Comparison of ENCODE assay signal across 16 cellular contexts in genomic region chr1:42971848-42972291, GRCh38. TPM values are rescaled to one million over a fixed set of nuclear protein-coding genes. Genes with fewer than 3 reads are reported as not detected.
DNase-seq lines count a peak whose midpoint lies in the region; ATAC-seq and TF ChIP-seq lines count a peak whose summit lies in the region.
"Had no signal": no experiment of that assay in that cellular context is flagged by ENCODE, and none has a peak within 500 bp of the region (broad histone marks: within the 10 kb centered on the region; RNA-seq: fewer than 3 reads in every experiment).

No MANE protein-coding gene starts in this region.

- peaks cover 12% of the 10 kb centered on the region for H3K4me1 ChIP-seq in osteoblast (ENCODE audit: insufficient read depth, low read length)
- H3K4me1 ChIP-seq: psoas muscle had no signal

- DNase-seq in DMS53 treated with DMSO at 0.1 percent for 48 hours (lab: John Stamatoyannopoulos, UW; ENCODE audit: unreplicated experiment) (peak; percentile 65), NCI-H446 (lab: John Stamatoyannopoulos, UW) (peak; percentile 27 to 76), dermis blood vessel endothelial cell (peak; percentile 47), osteoblast (ENCODE audit: insufficient read length, low spot score, missing footprints) (peak; percentile 89), HPDE6-E6E7 (ENCODE audit: extremely low spot score) (no peak), NCI-H526 treated with DMSO at 0.1 percent for 48 hours (lab: John Stamatoyannopoulos, UW) (no peak), NCI-H146 treated with DMSO at 0.1 percent for 48 hours (lab: John Stamatoyannopoulos, UW; ENCODE audit: unreplicated experiment) (no peak)
- DNase-seq: activated T-cell treated with anti-CD3 and anti-CD28 coated beads, Interleukin-2, amount 50 U/mL, for 24 hours; Calu3; foreskin keratinocyte; left ventricle myocardium superior; psoas muscle had no signal

- H3K27me3 ChIP-seq in osteoblast (ENCODE audit: insufficient read depth, low read length), result no peaks in the 10 kb centered on the region
- H3K27me3 ChIP-seq: foreskin keratinocyte had no signal

- no peak overlapping the region for H3K4me2 ChIP-seq in osteoblast (ENCODE audit: insufficient read depth, low read length)

- no peak overlapping the region for H3K27ac ChIP-seq in osteoblast (ENCODE audit: low read depth, low read length)
- H3K27ac ChIP-seq: foreskin keratinocyte, psoas muscle, RWPE1, thoracic aorta, VCaP had no signal

- no peaks in the 10 kb centered on the region for H4K20me1 ChIP-seq in osteoblast (ENCODE audit: insufficient read depth, low read length)

- no peaks in the 10 kb centered on the region for H3K9me3 ChIP-seq in osteoblast (ENCODE audit: low read depth, low read length)
- H3K9me3 ChIP-seq: psoas muscle, thoracic aorta had no signal

- H3K36me3 ChIP-seq in osteoblast (ENCODE audit: insufficient read depth, low read length), result no peaks in the 10 kb centered on the region

- no peaks in the 10 kb centered on the region for H3K79me2 ChIP-seq in osteoblast (ENCODE audit: insufficient read depth, low read length)

- no peak overlapping the region for H2AFZ ChIP-seq in osteoblast (ENCODE audit: low read length)

- H3K4me3 ChIP-seq in osteoblast (ENCODE audit: insufficient read depth, low read length), result no peak overlapping the region
- H3K4me3 ChIP-seq: psoas muscle, thoracic aorta had no signal

- ATAC-seq in HG03442 (IDR thresholded peaks at IDR 0.05; ENCODE audit: unreplicated experiment), result no peak
- ATAC-seq: foreskin keratinocyte, left ventricle myocardium superior, psoas muscle had no signal

- TF ChIP-seq CTCF in osteoblast (IDR thresholded peaks at IDR 0.05; ENCODE audit: extremely low read depth, low read depth, low read length), result no peak

RNA-seq across cellular contexts. Expression of gene SLC2A1, which starts 13.2 kb away (rescaled TPM):
- 28.6 and 38.3 TPM in 2 replicates for total RNA-seq in dermis blood vessel endothelial cell
- 28.3 and 43.4 TPM in 2 replicates for total RNA-seq in osteoblast

Comparison
In these comparisons a context has a peak if more than half of its experiments do, and no peak if none do; other contexts are left out.
1. DNase-seq: peak in DMS53 treated with DMSO at 0.1 percent for 48 hours (single experiment), NCI-H446 (2 of 2), dermis blood vessel endothelial cell (single experiment) and osteoblast (single experiment); none in HPDE6-E6E7 (single experiment), NCI-H526 treated with DMSO at 0.1 percent for 48 hours (single experiment) and NCI-H146 treated with DMSO at 0.1 percent for 48 hours (single experiment).